Comparison of ENCODE assay signal across 26 cellular contexts in genomic region chr9:83514767-83515166, GRCh38.
"Had no signal": no experiment of that assay in that cellular context is flagged by ENCODE, and none has a peak within 500 bp of the region (broad histone marks: within the 10 kb centered on the region; RNA-seq: fewer than 3 reads in every experiment).

No MANE protein-coding gene starts in this region.

- H3K36me3 Mint-ChIP-seq: immature natural killer cell, mesothelial cell of epicardium had no signal

- H3K4me3 ChIP-seq: coronary artery, esophagus muscularis mucosa, gastroesophageal sphincter, heart left ventricle, hepatocyte, left ventricle myocardium inferior, lower lobe of right lung, mucosa of descending colon had no signal

- H3K4me3 Mint-ChIP-seq: effector memory CD8-positive, alpha-beta T cell; endodermal cell; immature natural killer cell; mesothelial cell of epicardium had no signal

- H3K27me3 ChIP-seq: esophagus muscularis mucosa, foreskin keratinocyte, gastroesophageal sphincter, heart left ventricle, hepatocyte had no signal

- H2AFZ ChIP-seq: hepatocyte had no signal

- H3K27ac ChIP-seq: coronary artery, epithelial cell of prostate, esophagus muscularis mucosa, foreskin keratinocyte, gastroesophageal sphincter, heart left ventricle, hepatocyte, lower lobe of right lung had no signal

- H3K4me2 ChIP-seq: hepatocyte had no signal

- H3K36me3 ChIP-seq: esophagus muscularis mucosa, gastroesophageal sphincter, heart left ventricle, left ventricle myocardium inferior, lower lobe of right lung had no signal

- H3K27ac Mint-ChIP-seq: effector memory CD8-positive, alpha-beta T cell; endodermal cell; immature natural killer cell; mesothelial cell of epicardium had no signal

- FAIRE-seq: colon, endometrium, frontal cortex, kidney had no signal

- H3K9me3 ChIP-seq: esophagus muscularis mucosa, gastroesophageal sphincter, left ventricle myocardium inferior, lower lobe of right lung, mucosa of descending colon had no signal

- ATAC-seq: effector memory CD8-positive, alpha-beta T cell; foreskin keratinocyte; gastroesophageal sphincter; heart left ventricle; left colon; left lobe of liver; lower lobe of right lung; mucosa of descending colon had no signal

- H3K9me3 Mint-ChIP-seq: effector memory CD8-positive, alpha-beta T cell had no signal

- H3K4me1 Mint-ChIP-seq: endodermal cell, mesothelial cell of epicardium had no signal

- H3K79me2 ChIP-seq: hepatocyte had no signal

- DNase-seq: dermis blood vessel endothelial cell; effector CD8-positive, alpha-beta T cell; effector memory CD8-positive, alpha-beta T cell; endodermal cell; foreskin keratinocyte; heart left ventricle; hypothalamus; immature natural killer cell; islet precursor cell; kidney; kidney glomerular epithelial cell; left colon; left ventricle myocardium inferior; lower lobe of right lung; mesenchymal stem cell; mucosa of descending colon had no signal

- H3K4me1 ChIP-seq: foreskin keratinocyte, gastroesophageal sphincter had no signal
